ENCODE assay signal across 28 cellular contexts in genomic region chr1:35535243-35535642, GRCh38. TPM values are rescaled to one million over a fixed set of nuclear protein-coding genes. Genes with fewer than 3 reads are reported as not detected.
"Had no signal": no experiment of that assay in that cellular context is flagged by ENCODE, and none has a peak within 500 bp of the region (broad histone marks: within the 10 kb centered on the region; RNA-seq: fewer than 3 reads in every experiment).

No MANE protein-coding gene starts in this region.

- ATAC-seq: activated T-cell treated with anti-CD3 and anti-CD28 coated beads, Interleukin-2, amount 50 U/mL, for 4 hours; esophagus mucosa; left lung; sciatic nerve; stimulated activated effector memory CD8-positive, alpha-beta T cell treated with anti-CD3 and anti-CD28 coated beads, Interleukin-12 subunit alpha, Interleukin-12 subunit beta, amount 100 ng/mL, for 72 hours had no signal

- H3K27ac ChIP-seq: hepatocyte, left lung, neural progenitor cell, stomach, suprapubic skin, tibial nerve had no signal

- H3K4me3 Mint-ChIP-seq: activated B cell treated with CpG ODN at 0.5 μM for 24 hours; activated T-cell treated with anti-CD3 and anti-CD28 coated beads, Interleukin-2, amount 50 U/mL, for 4 hours; brain; immature natural killer cell; naive B cell; neural progenitor cell; stimulated activated effector memory CD8-positive, alpha-beta T cell treated with anti-CD3 and anti-CD28 coated beads, Interleukin-12 subunit alpha, Interleukin-12 subunit beta, amount 100 ng/mL, for 72 hours had no signal

- H3K4me2 ChIP-seq: hepatocyte, neural progenitor cell had no signal

- DNase-seq: activated B cell treated with CpG ODN at 0.5 μM for 24 hours; activated CD4-positive, alpha-beta T cell treated with anti-CD3 and anti-CD28 coated beads for 4 hours; activated CD4-positive, alpha-beta T cell treated with anti-CD3 and anti-CD28 coated beads, Interleukin-2, amount 50 U/mL, for 48 hours; activated CD8-positive, alpha-beta memory T cell treated with anti-CD3 and anti-CD28 coated beads, Interleukin-2, amount 50 U/mL, for 48 hours; activated naive CD4-positive, alpha-beta T cell; activated T-cell treated with anti-CD3 and anti-CD28 coated beads, Interleukin-2, amount 50 U/mL, for 4 hours; effector memory CD4-positive, alpha-beta T cell; glutamatergic neuron; immature natural killer cell; left lung; naive B cell; posterior cingulate gyrus; small intestine; stimulated activated CD4-positive, alpha-beta T cell treated with anti-CD3 and anti-CD28 coated beads, Interleukin-2, amount 100 ng/mL, for 24 hours; stomach; T-helper 9 cell had no signal

- H3K27ac Mint-ChIP-seq: activated B cell treated with CpG ODN at 0.5 μM for 24 hours; activated T-helper 2 cell treated with anti-CD3 and anti-CD28 coated beads, Interferon-gamma antibody, Interleukin-2, Interleukin-4, amounts not matched to agents 10 μg/mL and 5 μg/mL and 100 μg/mL, durations not matched to agents 14 hours and 24 hours and 36 hours; neural progenitor cell; stimulated activated effector memory CD8-positive, alpha-beta T cell treated with anti-CD3 and anti-CD28 coated beads, Interleukin-12 subunit alpha, Interleukin-12 subunit beta, amount 100 ng/mL, for 72 hours had no signal

- H3K9me3 ChIP-seq: stomach, suprapubic skin, tibial nerve had no signal

- H3K27me3 ChIP-seq: hepatocyte, left lung, neural progenitor cell, stomach, suprapubic skin, tibial nerve had no signal

- H3K4me3 ChIP-seq: hepatocyte, left lung, lung, neural progenitor cell, stomach, suprapubic skin, tibial nerve had no signal

- H3K27me3 Mint-ChIP-seq: activated B cell treated with CpG ODN at 0.5 μM for 24 hours, brain, naive B cell had no signal

- H2AFZ ChIP-seq: hepatocyte, neural progenitor cell had no signal

RNA-seq across cellular contexts. Expression of gene TFAP2E, which starts 37.9 kb away (rescaled TPM):
- total RNA-seq: endothelial cell of umbilical vein, hepatocyte, urinary bladder had no signal
